ENCODE assay signal across 8 cellular contexts in genomic region chr13:30792257-30793000, GRCh38. TPM values are rescaled to one million over a fixed set of nuclear protein-coding genes. Genes with fewer than 3 reads are reported as not detected.
A peak's percentile ranks its signal among the peaks of the same experiment; 100 is the strongest.
DNase-seq lines count a peak whose midpoint lies in the region; ATAC-seq, FAIRE-seq and TF ChIP-seq lines count a peak whose summit lies in the region.

No MANE protein-coding gene starts in this region.

- no peak for TF ChIP-seq POLR2A in esophagus muscularis mucosa (IDR thresholded peaks at IDR 0.05; ENCODE audit: low read depth)
- TF ChIP-seq POLR2A in GM18505 (IDR thresholded peaks at IDR 0.05; ENCODE audit: borderline replicate concordance, extremely low read depth, insufficient read depth, insufficient read length), result no peak

- peaks cover 5% of the 10 kb centered on the region for H3K27me3 Mint-ChIP-seq in nephron (ENCODE audit: low read depth)
- no peaks in the 10 kb centered on the region for H3K27me3 Mint-ChIP-seq in CD4-positive, alpha-beta T cell

- peak overlapping the region in 1 of 3 experiments; percentile 23 for H3K4me3 Mint-ChIP-seq in nephron
- H3K4me3 Mint-ChIP-seq in CD4-positive, alpha-beta T cell, result no peak overlapping the region

- H3K27ac ChIP-seq in esophagus muscularis mucosa (replicated peaks in 1 of 4), result peak overlapping the region; percentile 31 to 51 (median 47)
- H3K27ac ChIP-seq in CD4-positive, alpha-beta T cell (ENCODE audit: low read depth, low read length), result no peak overlapping the region

- no peaks in the 10 kb centered on the region for H3K36me3 ChIP-seq in esophagus muscularis mucosa

- DNase-seq in DMS153 treated with DMSO at 0.1 percent for 48 hours (lab: John Stamatoyannopoulos, UW; ENCODE audit: unreplicated experiment) (peak; percentile 11), RCC 7860 (ENCODE audit: low spot score) (peak; percentile 77), esophagus muscularis mucosa (ENCODE audit: extremely low spot score) (no peak), D341Med (ENCODE audit: low spot score) (no peak), GM19239 (ENCODE audit: insufficient read length, low spot score) (no peak)
- DNase-seq in CD4-positive, alpha-beta T cell, result no peak

- ATAC-seq in GM18505 (IDR thresholded peaks at IDR 0.05; ENCODE audit: unreplicated experiment), result no peak
- ATAC-seq in CD4-positive, alpha-beta T cell (ENCODE audit: poor library complexity), result no peak

- no peaks in the 10 kb centered on the region for H3K9me3 ChIP-seq in esophagus muscularis mucosa
- H3K9me3 ChIP-seq in CD4-positive, alpha-beta T cell (ENCODE audit: control insufficient read depth, low read length), result no peaks in the 10 kb centered on the region

- POLR2A ChIA-PET in CD4-positive, alpha-beta T cell (lab: Charles Lee), result no interaction called here

- H3K4me1 Mint-ChIP-seq in nephron, result peaks cover 45% of the 10 kb centered on the region
- peaks cover 15% of the 10 kb centered on the region for H3K4me1 Mint-ChIP-seq in CD4-positive, alpha-beta T cell (ENCODE audit: low read depth)

- TF ChIP-seq CTCF in esophagus muscularis mucosa (IDR thresholded peaks at IDR 0.05) (peak; percentile 14 to 45 (median 21)), nephron (IDR thresholded peaks at IDR 0.05; ENCODE audit: unreplicated experiment in 3 of 3) (peak; percentile 10 to 37 (median 27))
- no peak for TF ChIP-seq CTCF in CD4-positive, alpha-beta T cell (IDR thresholded peaks at IDR 0.05)

- H3K36me3 Mint-ChIP-seq in nephron (ENCODE audit: low read depth), result no peaks in the 10 kb centered on the region
- H3K36me3 Mint-ChIP-seq in CD4-positive, alpha-beta T cell (ENCODE audit: low read depth), result no peaks in the 10 kb centered on the region

- H3K4me3 ChIP-seq in esophagus muscularis mucosa, result no peak overlapping the region

- H3K27me3 ChIP-seq in esophagus muscularis mucosa, result no peaks in the 10 kb centered on the region
- no peaks in the 10 kb centered on the region for H3K27me3 ChIP-seq in CD4-positive, alpha-beta T cell (ENCODE audit: control insufficient read depth, insufficient read depth, low read length)

- peak overlapping the region; percentile 63 to 82 (median 81) for H3K27ac Mint-ChIP-seq in nephron
- H3K27ac Mint-ChIP-seq in CD4-positive, alpha-beta T cell, result no peak overlapping the region

- CTCF ChIA-PET in CD4-positive, alpha-beta T cell (lab: Charles Lee), result interaction anchor here (1.5 to 1.9 kb wide), 2 partner anchors 11 to 15 kb away, joined by 3 to 5 read pairs; no protein-coding TSS in a partner anchor

- intact Hi-C loops in esophagus muscularis mucosa (cut with DNase I), result no loop called here
- intact Hi-C loops in CD4-positive, alpha-beta T cell (cut with DNase I, micrococcal nuclease), result no loop called here

- 44% methylated on average over 10 of the region's 12 CpGs for WGBS in esophagus muscularis mucosa

- peaks cover 0 to 36% (median 33%) of the 10 kb centered on the region in 4 donors for H3K4me1 ChIP-seq in esophagus muscularis mucosa

- FAIRE-seq in RCC 7860 (lab: Jason Lieb, UNC) (peak; percentile 87), GM19239 (lab: Jason Lieb, UNC) (no peak)

- no peak for TF ChIP-seq EP300 in esophagus muscularis mucosa (IDR thresholded peaks at IDR 0.05)

- H3K9me3 Mint-ChIP-seq in nephron, result no peaks in the 10 kb centered on the region
- H3K9me3 Mint-ChIP-seq in CD4-positive, alpha-beta T cell, result no peaks in the 10 kb centered on the region

RNA-seq across cellular contexts. Expression of gene ALOX5AP, which starts 57.1 kb away (rescaled TPM):
- 10 to 100 TPM; 14.8 to 48.2 (median 17.2) TPM for total RNA-seq in esophagus muscularis mucosa
- total RNA-seq in CD4-positive, alpha-beta T cell, result 10 to 100 TPM; 16.5 to 19.0 TPM

Comparison
In these comparisons a context has a peak if more than half of its experiments do, and no peak if none do; other contexts are left out.
1. DNase-seq: peak in DMS153 treated with DMSO at 0.1 percent for 48 hours (single experiment) and RCC 7860 (single experiment); none in esophagus muscularis mucosa (single experiment), CD4-positive, alpha-beta T cell (0 of 10), D341Med (single experiment) and GM19239 (single experiment).